ENCODE assay signal across 25 cellular contexts in genomic region chr5:168527756-168528295, GRCh38. TPM values are rescaled to one million over a fixed set of nuclear protein-coding genes. Genes with fewer than 3 reads are reported as not detected.
"Had no signal": no experiment of that assay in that cellular context is flagged by ENCODE, and none has a peak within 500 bp of the region (broad histone marks: within the 10 kb centered on the region; RNA-seq: fewer than 3 reads in every experiment).

No MANE protein-coding gene starts in this region.

- H3K4me3 ChIP-seq: adrenal gland, ascending aorta, breast epithelium, left ventricle myocardium inferior, lung, right atrium auricular region, tibial nerve had no signal

- FAIRE-seq: endometrium, frontal cortex had no signal

- H3K4me2 ChIP-seq: SK-N-SH had no signal

- H3K27ac ChIP-seq: adrenal gland, ascending aorta, breast epithelium, epithelial cell of prostate, left ventricle myocardium inferior, parathyroid adenoma, right atrium auricular region, tibial nerve, WERI-Rb-1 had no signal

- H3K4me1 ChIP-seq: ascending aorta, breast epithelium had no signal

- ATAC-seq: activated CD4-positive, CD25-positive, alpha-beta regulatory T cell treated with anti-CD3 and anti-CD28 coated beads, Interleukin-2, amount 50 U/mL, for 24 hours had no signal

- H3K27ac Mint-ChIP-seq: activated naive CD4-positive, alpha-beta T cell treated with anti-CD3 and anti-CD28 coated beads, Interleukin-2, amount 50 U/mL, for 72 hours; activated T-helper 1 cell treated with anti-CD3 and anti-CD28 coated beads, Interleukin-12 subunit alpha, Interleukin-12 subunit beta, Interleukin-2, Interleukin-4 antibody, amounts not matched to agents 30 ng/mL and 10 ng/mL and 1 ng/mL, durations not matched to agents 14 hours and 24 hours and 36 hours; dendritic cell treated with granulocyte-macrophage colony-stimulating factor and Interleukin-4, amounts not matched to agents 40 ng/mL and 50 ng/mL, for 4 days; T-helper 1 cell treated with Interleukin-12 subunit alpha and Interleukin-12 subunit beta and Interleukin-4 antibody, amounts not matched to agents 30 μg/mL and 1 μg/mL, for 36 hours had no signal

- H3K27me3 ChIP-seq: adrenal gland had no signal

- H3K36me3 ChIP-seq: adrenal gland, breast epithelium, left ventricle myocardium inferior, right atrium auricular region, WERI-Rb-1 had no signal

- H3K4me3 Mint-ChIP-seq: dendritic cell treated with granulocyte-macrophage colony-stimulating factor and Interleukin-4, amounts not matched to agents 40 ng/mL and 50 ng/mL, for 4 days; T-helper 1 cell treated with Interleukin-12 subunit alpha and Interleukin-12 subunit beta and Interleukin-4 antibody, amounts not matched to agents 30 μg/mL and 1 μg/mL, for 36 hours had no signal

- H3K9me3 ChIP-seq: adrenal gland, ascending aorta, left ventricle myocardium inferior, right atrium auricular region, SK-N-SH had no signal

- DNase-seq: activated T-cell treated with anti-CD3 and anti-CD28 coated beads, Interleukin-2, amount 50 U/mL, for 1 hour; central memory CD4-positive, alpha-beta T cell; effector CD4-positive, alpha-beta T cell; left ventricle myocardium inferior; SK-N-SH; SW 1271; T1000; WERI-Rb-1 had no signal

- H3K9ac ChIP-seq: parathyroid adenoma, SK-N-SH had no signal

- H3K9me3 Mint-ChIP-seq: dendritic cell treated with granulocyte-macrophage colony-stimulating factor and Interleukin-4, amounts not matched to agents 40 ng/mL and 50 ng/mL, for 4 days; T-helper 1 cell treated with Interleukin-12 subunit alpha and Interleukin-12 subunit beta and Interleukin-4 antibody, amounts not matched to agents 30 μg/mL and 1 μg/mL, for 36 hours had no signal

- H3K79me2 ChIP-seq: parathyroid adenoma had no signal

RNA-seq across cellular contexts. Expression of gene FBLL1, which starts 1.3 kb away (rescaled TPM):
- total RNA-seq: activated CD8-positive, alpha-beta memory T cell treated with anti-CD3 and anti-CD28 coated beads for 36 hours; ascending aorta; left ventricle myocardium inferior; mesenteric fat pad; tibial nerve had no signal
